In genomic region chr2:69588403-69588802, GRCh38 we compare ENCODE assay signal across 23 cellular contexts. TPM values are rescaled to one million over a fixed set of nuclear protein-coding genes. Genes with fewer than 3 reads are reported as not detected.
DNase-seq lines count a peak whose midpoint lies in the region; ATAC-seq and TF ChIP-seq lines count a peak whose summit lies in the region.
"Had no signal": no experiment of that assay in that cellular context is flagged by ENCODE, and none has a peak within 500 bp of the region (broad histone marks: within the 10 kb centered on the region; RNA-seq: fewer than 3 reads in every experiment).

No MANE protein-coding gene starts in this region.

- H3K4me3 Mint-ChIP-seq in activated CD4-positive, alpha-beta T cell treated with anti-CD3 and anti-CD28 coated beads for 36 hours: no peak overlapping the region
- no peak overlapping the region for H3K4me3 Mint-ChIP-seq in activated CD4-positive, alpha-beta T cell treated with anti-CD3 and anti-CD28 coated beads, Interleukin-2, amount 10 ng/mL, durations not matched to agents 24 days and 14 days
- no peak overlapping the region for H3K4me3 Mint-ChIP-seq in CD8-positive, alpha-beta T cell
- H3K4me3 Mint-ChIP-seq in activated T-helper 17 cell treated with anti-CD3 and anti-CD28 coated beads, Interleukin-2, amount 50 U/mL, for 72 hours: peak overlapping the region; percentile 44

- H3K27me3 ChIP-seq in CD8-positive, alpha-beta T cell (ENCODE audit: insufficient read depth, low read length): no peaks in the 10 kb centered on the region
- H3K27me3 ChIP-seq in osteoblast (ENCODE audit: insufficient read depth, low read length): no peaks in the 10 kb centered on the region
- H3K27me3 ChIP-seq: ascending aorta, hepatocyte, neutrophil, stomach, transverse colon had no signal

- CTCF ChIA-PET in activated CD4-positive, alpha-beta T cell treated with anti-CD3 and anti-CD28 coated beads for 36 hours (lab: Charles Lee): interaction anchor here (0.8 to 16.1 kb wide), 6 partner anchors 10 to 175 kb away, joined by 3 to 189 read pairs (median 4); no protein-coding TSS in a partner anchor
- CTCF ChIA-PET in CD8-positive, alpha-beta T cell (lab: Charles Lee): interaction anchor here (0.8 to 3.3 kb wide), 2 partner anchors 23 to 52 kb away, joined by 3 to 21 read pairs; no protein-coding TSS in a partner anchor

- no peak overlapping the region for H3K27ac ChIP-seq in CD8-positive, alpha-beta T cell (ENCODE audit: low read depth, low read length)
- no peak overlapping the region for H3K27ac ChIP-seq in osteoblast (ENCODE audit: low read depth, low read length)
- H3K27ac ChIP-seq: ascending aorta, hepatocyte, neutrophil, stomach had no signal

- intact Hi-C loops in activated CD4-positive, alpha-beta T cell treated with anti-CD3 and anti-CD28 coated beads for 36 hours (cut with DNase I, micrococcal nuclease): no loop called here
- intact Hi-C loops in activated CD4-positive, alpha-beta T cell treated with anti-CD3 and anti-CD28 coated beads, Interleukin-2, amount 10 ng/mL, durations not matched to agents 24 days and 14 days (cut with micrococcal nuclease): no loop called here
- intact Hi-C loops in CD8-positive, alpha-beta T cell (cut with DNase I, micrococcal nuclease): no loop called here
- intact Hi-C loops in sciatic nerve (cut with DNase I): no loop called here

- H3K4me1 Mint-ChIP-seq in activated CD4-positive, alpha-beta T cell treated with anti-CD3 and anti-CD28 coated beads for 36 hours: peaks cover 79% of the 10 kb centered on the region
- peaks cover 64% of the 10 kb centered on the region for H3K4me1 Mint-ChIP-seq in activated CD4-positive, alpha-beta T cell treated with anti-CD3 and anti-CD28 coated beads, Interleukin-2, amount 10 ng/mL, durations not matched to agents 24 days and 14 days
- peaks cover 82% of the 10 kb centered on the region for H3K4me1 Mint-ChIP-seq in CD8-positive, alpha-beta T cell (ENCODE audit: low read depth)
- H3K4me1 Mint-ChIP-seq in activated T-helper 17 cell treated with anti-CD3 and anti-CD28 coated beads, Interleukin-2, amount 50 U/mL, for 72 hours: peaks cover 61% of the 10 kb centered on the region

- ATAC-seq in activated CD4-positive, alpha-beta T cell treated with anti-CD3 and anti-CD28 coated beads for 36 hours: peak; percentile 54
- ATAC-seq in CD8-positive, alpha-beta T cell: no peak
- peak; percentile 27 for ATAC-seq in activated T-helper 17 cell treated with anti-CD3 and anti-CD28 coated beads, Interleukin-2, amount 50 U/mL, for 72 hours (replicated peaks)
- ATAC-seq in GM18520 (IDR thresholded peaks at IDR 0.05; ENCODE audit: unreplicated experiment): no peak
- no peak for ATAC-seq in sciatic nerve
- ATAC-seq: GM12878 had no signal

- no peak for TF ChIP-seq CTCF in CD8-positive, alpha-beta T cell (IDR thresholded peaks at IDR 0.05)
- no peak for TF ChIP-seq CTCF in osteoblast (IDR thresholded peaks at IDR 0.05; ENCODE audit: extremely low read depth, low read depth, low read length)

- H4K20me1 ChIP-seq in osteoblast (ENCODE audit: insufficient read depth, low read length): peaks cover 58% of the 10 kb centered on the region

- no peaks in the 10 kb centered on the region for H3K27me3 Mint-ChIP-seq in activated CD4-positive, alpha-beta T cell treated with anti-CD3 and anti-CD28 coated beads for 36 hours
- H3K27me3 Mint-ChIP-seq in activated CD4-positive, alpha-beta T cell treated with anti-CD3 and anti-CD28 coated beads, Interleukin-2, amount 10 ng/mL, durations not matched to agents 24 days and 14 days: no peaks in the 10 kb centered on the region
- H3K27me3 Mint-ChIP-seq in CD8-positive, alpha-beta T cell (ENCODE audit: low read depth): no peaks in the 10 kb centered on the region
- H3K27me3 Mint-ChIP-seq in activated T-helper 17 cell treated with anti-CD3 and anti-CD28 coated beads, Interleukin-2, amount 50 U/mL, for 72 hours: no peaks in the 10 kb centered on the region

- POLR2A ChIA-PET in activated CD4-positive, alpha-beta T cell treated with anti-CD3 and anti-CD28 coated beads for 36 hours (lab: Charles Lee): interaction anchor here (0.6 to 1.0 kb wide), 2 partner anchors 18 to 33 kb away, joined by 3 to 8 read pairs; no protein-coding TSS in a partner anchor
- POLR2A ChIA-PET in CD8-positive, alpha-beta T cell (lab: Charles Lee): interaction anchor here (0.6 to 1.3 kb wide), 3 partner anchors 9 to 111 kb away, joined by 3 to 4 read pairs (median 3); no protein-coding TSS in a partner anchor

- no peaks in the 10 kb centered on the region for H3K9me3 ChIP-seq in CD8-positive, alpha-beta T cell (ENCODE audit: low read length)
- H3K9me3 ChIP-seq in osteoblast (ENCODE audit: low read depth, low read length): no peaks in the 10 kb centered on the region
- H3K9me3 ChIP-seq: ascending aorta, mucosa of descending colon, neutrophil, stomach, transverse colon had no signal

- peak; percentile 30 for DNase-seq in activated CD4-positive, alpha-beta T cell treated with anti-CD3 and anti-CD28 coated beads for 36 hours
- DNase-seq in activated CD4-positive, alpha-beta T cell treated with anti-CD3 and anti-CD28 coated beads, Interleukin-2, amount 10 ng/mL, durations not matched to agents 24 days and 14 days: no peak
- no peak for DNase-seq in CD8-positive, alpha-beta T cell
- DNase-seq in osteoblast (ENCODE audit: insufficient read length, low spot score, missing footprints): peak; percentile 18
- DNase-seq in sciatic nerve (ENCODE audit: low spot score): no peak
- no peak for DNase-seq in hypothalamus (lab: John Stamatoyannopoulos, UW)
- DNase-seq: 8988T; activated gamma-delta T cell treated with Interleukin-2 at 50 U/mL for 16 hours; AML-193; central memory CD4-positive, alpha-beta T cell; DND-41; KG1; mucosa of descending colon; NCI-H69; stimulated activated CD4-positive, alpha-beta T cell treated with anti-CD3 and anti-CD28 coated beads, Interleukin-4, amount 100 ng/mL, for 1 hour; stomach; transverse colon had no signal

- peak overlapping the region; percentile 74 for H3K27ac Mint-ChIP-seq in activated CD4-positive, alpha-beta T cell treated with anti-CD3 and anti-CD28 coated beads for 36 hours
- no peak overlapping the region for H3K27ac Mint-ChIP-seq in activated CD4-positive, alpha-beta T cell treated with anti-CD3 and anti-CD28 coated beads, Interleukin-2, amount 10 ng/mL, durations not matched to agents 24 days and 14 days
- peak overlapping the region; percentile 83 for H3K27ac Mint-ChIP-seq in CD8-positive, alpha-beta T cell
- H3K27ac Mint-ChIP-seq in activated T-helper 17 cell treated with anti-CD3 and anti-CD28 coated beads, Interleukin-2, amount 50 U/mL, for 72 hours: no peak overlapping the region

- no peak overlapping the region for H3K4me3 ChIP-seq in CD8-positive, alpha-beta T cell (ENCODE audit: low read depth, low read length)
- no peak overlapping the region for H3K4me3 ChIP-seq in osteoblast (ENCODE audit: insufficient read depth, low read length)
- H3K4me3 ChIP-seq: ascending aorta, GM12878, hepatocyte, mucosa of descending colon, stomach, transverse colon had no signal

- no peak overlapping the region for H3K4me2 ChIP-seq in osteoblast (ENCODE audit: insufficient read depth, low read length)
- H3K4me2 ChIP-seq: hepatocyte had no signal

- peaks cover 89% of the 10 kb centered on the region for H3K79me2 ChIP-seq in osteoblast (ENCODE audit: insufficient read depth, low read length)

- no peaks in the 10 kb centered on the region for H3K36me3 ChIP-seq in CD8-positive, alpha-beta T cell (ENCODE audit: insufficient read depth, low read length)
- H3K36me3 ChIP-seq in osteoblast (ENCODE audit: insufficient read depth, low read length): no peaks in the 10 kb centered on the region
- H3K36me3 ChIP-seq: ascending aorta, neutrophil, stomach, transverse colon had no signal

- peaks cover 16% of the 10 kb centered on the region for H3K36me3 Mint-ChIP-seq in activated CD4-positive, alpha-beta T cell treated with anti-CD3 and anti-CD28 coated beads for 36 hours (ENCODE audit: low read depth)
- peaks cover 28% of the 10 kb centered on the region for H3K36me3 Mint-ChIP-seq in activated CD4-positive, alpha-beta T cell treated with anti-CD3 and anti-CD28 coated beads, Interleukin-2, amount 10 ng/mL, durations not matched to agents 24 days and 14 days (ENCODE audit: low read depth)
- H3K36me3 Mint-ChIP-seq in CD8-positive, alpha-beta T cell: peaks cover 26% of the 10 kb centered on the region
- H3K36me3 Mint-ChIP-seq in activated T-helper 17 cell treated with anti-CD3 and anti-CD28 coated beads, Interleukin-2, amount 50 U/mL, for 72 hours (ENCODE audit: low read depth): peaks cover 14% of the 10 kb centered on the region

- H2AFZ ChIP-seq in osteoblast (ENCODE audit: low read length): no peak overlapping the region
- H2AFZ ChIP-seq: hepatocyte had no signal

- H3K4me1 ChIP-seq in CD8-positive, alpha-beta T cell (ENCODE audit: insufficient read depth, low read length): peaks cover 74% of the 10 kb centered on the region
- peaks cover 23% of the 10 kb centered on the region for H3K4me1 ChIP-seq in osteoblast (ENCODE audit: insufficient read depth, low read length)

- peaks cover 2% of the 10 kb centered on the region for H3K9me3 Mint-ChIP-seq in activated CD4-positive, alpha-beta T cell treated with anti-CD3 and anti-CD28 coated beads for 36 hours (ENCODE audit: low read depth)
- H3K9me3 Mint-ChIP-seq in activated CD4-positive, alpha-beta T cell treated with anti-CD3 and anti-CD28 coated beads, Interleukin-2, amount 10 ng/mL, durations not matched to agents 24 days and 14 days: no peaks in the 10 kb centered on the region
- no peaks in the 10 kb centered on the region for H3K9me3 Mint-ChIP-seq in CD8-positive, alpha-beta T cell
- H3K9me3 Mint-ChIP-seq in activated T-helper 17 cell treated with anti-CD3 and anti-CD28 coated beads, Interleukin-2, amount 50 U/mL, for 72 hours: no peaks in the 10 kb centered on the region

RNA-seq across cellular contexts. Expression of gene AAK1, which starts 55.1 kb away (rescaled TPM):
- total RNA-seq in activated CD4-positive, alpha-beta T cell treated with anti-CD3 and anti-CD28 coated beads for 36 hours: 100 to 1,000 TPM in 1 of 2 experiments, 10 to 100 TPM in 1; 95.9 to 104 TPM
- 81.7 and 86.0 TPM in 2 replicates for total RNA-seq in activated CD4-positive, alpha-beta T cell treated with anti-CD3 and anti-CD28 coated beads, Interleukin-2, amount 10 ng/mL, durations not matched to agents 24 days and 14 days
- 100 to 1,000 TPM; 156 to 174 TPM for total RNA-seq in CD8-positive, alpha-beta T cell
- 100 to 1,000 TPM in 1 of 2 donors, 10 to 100 TPM in 1; 94.3 to 203 TPM for total RNA-seq in activated T-helper 17 cell treated with anti-CD3 and anti-CD28 coated beads, Interleukin-2, amount 50 U/mL, for 72 hours
- total RNA-seq in osteoblast (61.9 and 62.5 TPM in 2 replicates), sciatic nerve (82.4 TPM)

Comparison
In these comparisons a context has a peak if more than half of its experiments do, and no peak if none do; other contexts are left out.
1. DNase-seq: peak in activated CD4-positive, alpha-beta T cell treated with anti-CD3 and anti-CD28 coated beads for 36 hours (single experiment) and osteoblast (single experiment); none in activated CD4-positive, alpha-beta T cell treated with anti-CD3 and anti-CD28 coated beads, Interleukin-2, amount 10 ng/mL, durations not matched to agents 24 days and 14 days (single experiment), CD8-positive, alpha-beta T cell (0 of 7), sciatic nerve (single experiment) and hypothalamus (0 of 51).
2. H3K27ac Mint-ChIP-seq: peak in activated CD4-positive, alpha-beta T cell treated with anti-CD3 and anti-CD28 coated beads for 36 hours (single experiment) and CD8-positive, alpha-beta T cell (single experiment); none in activated CD4-positive, alpha-beta T cell treated with anti-CD3 and anti-CD28 coated beads, Interleukin-2, amount 10 ng/mL, durations not matched to agents 24 days and 14 days (single experiment) and activated T-helper 17 cell treated with anti-CD3 and anti-CD28 coated beads, Interleukin-2, amount 50 U/mL, for 72 hours (single experiment).
3. ATAC-seq: peak in activated CD4-positive, alpha-beta T cell treated with anti-CD3 and anti-CD28 coated beads for 36 hours (single experiment) and activated T-helper 17 cell treated with anti-CD3 and anti-CD28 coated beads, Interleukin-2, amount 50 U/mL, for 72 hours (single experiment); none in CD8-positive, alpha-beta T cell (single experiment), GM18520 (single experiment) and sciatic nerve (single experiment).